In the genomic region with DNA sequence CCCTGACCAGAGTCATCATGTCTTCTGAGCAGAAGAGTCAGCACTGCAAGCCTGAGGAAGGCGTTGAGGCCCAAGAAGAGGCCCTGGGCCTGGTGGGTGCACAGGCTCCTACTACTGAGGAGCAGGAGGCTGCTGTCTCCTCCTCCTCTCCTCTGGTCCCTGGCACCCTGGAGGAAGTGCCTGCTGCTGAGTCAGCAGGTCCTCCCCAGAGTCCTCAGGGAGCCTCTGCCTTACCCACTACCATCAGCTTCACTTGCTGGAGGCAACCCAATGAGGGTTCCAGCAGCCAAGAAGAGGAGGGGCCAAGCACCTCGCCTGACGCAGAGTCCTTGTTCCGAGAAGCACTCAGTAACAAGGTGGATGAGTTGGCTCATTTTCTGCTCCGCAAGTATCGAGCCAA, we compare ENCODE assay signal across 8 cellular contexts. TPM values are rescaled to one million over a fixed set of nuclear protein-coding genes. Genes with fewer than 3 reads are reported as not detected.
"Had no signal": no experiment of that assay in that cellular context is flagged by ENCODE, and none has a peak within 500 bp of the region (broad histone marks: within the 10 kb centered on the region; RNA-seq: fewer than 3 reads in every experiment).

No MANE protein-coding gene starts in this region.

- H3K27ac Mint-ChIP-seq: GM23338, H9 had no signal

- DNase-seq: H9, HCEC 1CT, KBM-7 had no signal

- ATAC-seq: GM23338 had no signal

- H3K4me3 Mint-ChIP-seq: GM23338, H9 had no signal

- FAIRE-seq: H1, H54, HTR-8/SVneo had no signal

- H3K4me3 ChIP-seq: GM23338 had no signal

- H2AFZ ChIP-seq: GM23338 had no signal

- H3K9me3 Mint-ChIP-seq: GM23338 had no signal

- H3K4me2 ChIP-seq: GM23338 had no signal

RNA-seq across cellular contexts. Expression of a gene that starts 11.0 kb away (rescaled TPM):
- total RNA-seq: HT-29 had no signal
